Comparison of ENCODE assay signal across 26 cellular contexts in genomic region chr12:25272937-25273526, GRCh38.
"Had no signal": no experiment of that assay in that cellular context is flagged by ENCODE, and none has a peak within 500 bp of the region (broad histone marks: within the 10 kb centered on the region; RNA-seq: fewer than 3 reads in every experiment).

No MANE protein-coding gene starts in this region.

- H3K27me3 ChIP-seq: body of pancreas, cardiac muscle cell, foreskin keratinocyte, transverse colon had no signal

- H3K4me3 ChIP-seq: body of pancreas, cardiac muscle cell, left ventricle myocardium inferior, skin epidermis, transverse colon had no signal

- ATAC-seq: activated CD4-positive, alpha-beta T cell treated with anti-CD3 and anti-CD28 coated beads for 36 hours; body of pancreas; foreskin keratinocyte; right cardiac atrium; stimulated activated effector memory CD8-positive, alpha-beta T cell treated with anti-CD3 and anti-CD28 coated beads, Interleukin-12 subunit alpha, Interleukin-12 subunit beta, amount 100 ng/mL, for 72 hours had no signal

- H2AFZ ChIP-seq: parathyroid adenoma had no signal

- H3K79me2 ChIP-seq: parathyroid adenoma had no signal

- H3K4me3 Mint-ChIP-seq: activated B cell treated with CpG ODN at 0.5 μM for 24 hours; activated CD4-positive, alpha-beta T cell treated with anti-CD3 and anti-CD28 coated beads for 36 hours; activated T-cell treated with anti-CD3 and anti-CD28 coated beads, Interleukin-2, amount 50 U/mL, for 24 hours; immature natural killer cell; memory B cell; naive B cell; stimulated activated effector memory CD8-positive, alpha-beta T cell treated with anti-CD3 and anti-CD28 coated beads, Interleukin-12 subunit alpha, Interleukin-12 subunit beta, amount 100 ng/mL, for 72 hours had no signal

- H3K9ac ChIP-seq: parathyroid adenoma had no signal

- H3K36me3 Mint-ChIP-seq: memory B cell; naive B cell; stimulated activated effector memory CD8-positive, alpha-beta T cell treated with anti-CD3 and anti-CD28 coated beads, Interleukin-12 subunit alpha, Interleukin-12 subunit beta, amount 100 ng/mL, for 72 hours had no signal

- H3K36me3 ChIP-seq: cardiac muscle cell, left ventricle myocardium inferior, transverse colon had no signal

- H3K9me3 Mint-ChIP-seq: activated B cell treated with CpG ODN at 0.5 μM for 24 hours; activated T-cell treated with anti-CD3 and anti-CD28 coated beads, Interleukin-2, amount 50 U/mL, for 24 hours; activated T-helper 2 cell treated with anti-CD3 and anti-CD28 coated beads, Interferon-gamma antibody, Interleukin-2, Interleukin-4, amounts not matched to agents 10 μg/mL and 5 μg/mL and 100 μg/mL, durations not matched to agents 14 hours and 24 hours and 36 hours; immature natural killer cell; memory B cell; naive B cell; stimulated activated effector memory CD8-positive, alpha-beta T cell treated with anti-CD3 and anti-CD28 coated beads, Interleukin-12 subunit alpha, Interleukin-12 subunit beta, amount 100 ng/mL, for 72 hours had no signal

- H3K27me3 Mint-ChIP-seq: activated B cell treated with CpG ODN at 0.5 μM for 24 hours; activated CD4-positive, alpha-beta T cell treated with anti-CD3 and anti-CD28 coated beads for 36 hours; activated T-cell treated with anti-CD3 and anti-CD28 coated beads, Interleukin-2, amount 50 U/mL, for 24 hours; memory B cell; naive B cell had no signal

- H3K9me3 ChIP-seq: body of pancreas, left ventricle myocardium inferior, transverse colon had no signal

- H3K27ac Mint-ChIP-seq: activated B cell treated with CpG ODN at 0.5 μM for 24 hours; activated CD4-positive, alpha-beta T cell treated with anti-CD3 and anti-CD28 coated beads for 36 hours; activated T-cell treated with anti-CD3 and anti-CD28 coated beads, Interleukin-2, amount 50 U/mL, for 24 hours; activated T-helper 2 cell treated with anti-CD3 and anti-CD28 coated beads, Interferon-gamma antibody, Interleukin-2, Interleukin-4, amounts not matched to agents 10 μg/mL and 5 μg/mL and 100 μg/mL, durations not matched to agents 14 hours and 24 hours and 36 hours; immature natural killer cell; memory B cell; stimulated activated effector memory CD8-positive, alpha-beta T cell treated with anti-CD3 and anti-CD28 coated beads, Interleukin-12 subunit alpha, Interleukin-12 subunit beta, amount 100 ng/mL, for 72 hours had no signal

- H3K27ac ChIP-seq: body of pancreas, cardiac muscle cell, epithelial cell of prostate, foreskin keratinocyte, left ventricle myocardium inferior, parathyroid adenoma, skin epidermis, transverse colon had no signal

- DNase-seq: activated B cell treated with CpG ODN at 0.5 μM for 24 hours; activated CD4-positive, alpha-beta T cell treated with anti-CD3 and anti-CD28 coated beads for 36 hours; activated CD4-positive, alpha-beta T cell treated with anti-CD3 and anti-CD28 coated beads, Interleukin-2, amount 50 U/mL, for 4 hours; activated CD8-positive, alpha-beta memory T cell treated with anti-CD3 and anti-CD28 coated beads for 24 hours; activated CD8-positive, alpha-beta memory T cell treated with anti-CD3 and anti-CD28 coated beads, Interleukin-2, amount 50 U/mL, for 4 hours; activated naive CD4-positive, alpha-beta T cell; activated T-cell treated with anti-CD3 and anti-CD28 coated beads, Interleukin-2, amount 50 U/mL, for 24 hours; body of pancreas; foreskin keratinocyte; immature natural killer cell; kidney glomerular epithelial cell; left ventricle myocardium inferior; naive B cell; nucleus accumbens; right cardiac atrium; stimulated activated CD4-positive, alpha-beta T cell treated with anti-CD3 and anti-CD28 coated beads, Interleukin-1b, Interleukin-23, amount 100 ng/mL, for 48 hours; T-helper 1 cell; T-helper 9 cell; transverse colon had no signal

- H3K4me1 ChIP-seq: foreskin keratinocyte, parathyroid adenoma had no signal
